In genomic region chr20:32985596-32985995, GRCh38 we compare ENCODE assay signal across 34 cellular contexts. TPM values are rescaled to one million over a fixed set of nuclear protein-coding genes. Genes with fewer than 3 reads are reported as not detected.
"Had no signal": no experiment of that assay in that cellular context is flagged by ENCODE, and none has a peak within 500 bp of the region (broad histone marks: within the 10 kb centered on the region; RNA-seq: fewer than 3 reads in every experiment).

No MANE protein-coding gene starts in this region.

- ATAC-seq: activated CD8-positive, alpha-beta T cell treated with anti-CD3 and anti-CD28 coated beads for 36 hours; activated naive CD4-positive, alpha-beta T cell treated with anti-CD3 and anti-CD28 coated beads, Interleukin-2, amount 50 U/mL, for 72 hours; activated T-cell treated with anti-CD3 and anti-CD28 coated beads, Interleukin-2, amount 50 U/mL, for 72 hours; activated T-helper 17 cell treated with anti-CD3 and anti-CD28 coated beads, Interleukin-2, amount 50 U/mL, for 72 hours; body of pancreas; PC-3; Right ventricle myocardium inferior had no signal

- H3K27ac Mint-ChIP-seq: activated CD4-positive, alpha-beta T cell treated with anti-CD3 and anti-CD28 coated beads, Interleukin-2, amount 10 ng/mL, durations not matched to agents 24 days and 14 days; activated naive CD4-positive, alpha-beta T cell treated with anti-CD3 and anti-CD28 coated beads for 36 hours; activated T-cell treated with anti-CD3 and anti-CD28 coated beads, Interleukin-2, amount 50 U/mL, for 72 hours had no signal

- H3K4me1 Mint-ChIP-seq: activated CD4-positive, alpha-beta T cell treated with anti-CD3 and anti-CD28 coated beads, Interleukin-2, amount 10 ng/mL, durations not matched to agents 24 days and 14 days had no signal

- H3K27me3 ChIP-seq: adrenal gland, body of pancreas, Peyer's patch had no signal

- H3K4me1 ChIP-seq: adrenal gland, body of pancreas, breast epithelium, Peyer's patch had no signal

- H3K36me3 Mint-ChIP-seq: activated naive CD4-positive, alpha-beta T cell treated with anti-CD3 and anti-CD28 coated beads, Interleukin-2, amount 50 U/mL, for 72 hours had no signal

- H3K4me3 ChIP-seq: adrenal gland, body of pancreas, breast epithelium, Peyer's patch had no signal

- H3K9me3 Mint-ChIP-seq: activated CD4-positive, alpha-beta T cell treated with anti-CD3 and anti-CD28 coated beads, Interleukin-2, amount 10 ng/mL, durations not matched to agents 24 days and 14 days; activated CD8-positive, alpha-beta T cell treated with anti-CD3 and anti-CD28 coated beads for 36 hours; activated naive CD4-positive, alpha-beta T cell treated with anti-CD3 and anti-CD28 coated beads for 36 hours; activated naive CD4-positive, alpha-beta T cell treated with anti-CD3 and anti-CD28 coated beads, Interleukin-2, amount 50 U/mL, for 72 hours; activated T-cell treated with anti-CD3 and anti-CD28 coated beads, Interleukin-2, amount 50 U/mL, for 72 hours; activated T-helper 17 cell treated with anti-CD3 and anti-CD28 coated beads, Interleukin-2, amount 50 U/mL, for 72 hours had no signal

- DNase-seq: activated CD4-positive, alpha-beta T cell treated with anti-CD3 and anti-CD28 coated beads, Interleukin-2, amount 10 ng/mL, durations not matched to agents 24 days and 14 days; activated CD4-positive, alpha-beta T cell treated with anti-CD3 and anti-CD28 coated beads, Interleukin-2, amount 50 U/mL, for 4 hours; activated CD8-positive, alpha-beta T cell treated with anti-CD3 and anti-CD28 coated beads for 36 hours; activated gamma-delta T cell treated with Interleukin-2 at 50 U/mL for 16 hours; activated naive CD4-positive, alpha-beta T cell treated with anti-CD3 and anti-CD28 coated beads for 36 hours; activated T-cell treated with anti-CD3 and anti-CD28 coated beads, Interleukin-2, amount 50 U/mL, for 1 hour; activated T-cell treated with anti-CD3 and anti-CD28 coated beads, Interleukin-2, amount 50 U/mL, for 72 hours; adrenal gland; body of pancreas; NCI-H1092 treated with DMSO at 0.1 percent for 48 hours; NCI-H1417; NCI-H146; NCI-H187; NCI-H2029 treated with DMSO at 0.1 percent for 48 hours; NCI-H2107; NCI-H2171; NCI-H510A; NCI-H526; NCI-H748 treated with DMSO at 0.1 percent for 48 hours; NK-92 treated with Interleukin-12 subunit alpha and Interleukin-12 subunit beta, amount 100 ng/mL, for 24 hours; PC-3; Peyer's patch; RPMI8226; SW 1271; T1000 had no signal

- H3K27me3 Mint-ChIP-seq: activated CD4-positive, alpha-beta T cell treated with anti-CD3 and anti-CD28 coated beads, Interleukin-2, amount 10 ng/mL, durations not matched to agents 24 days and 14 days; activated CD8-positive, alpha-beta T cell treated with anti-CD3 and anti-CD28 coated beads for 36 hours; activated T-helper 17 cell treated with anti-CD3 and anti-CD28 coated beads, Interleukin-2, amount 50 U/mL, for 72 hours had no signal

- H3K9me3 ChIP-seq: adrenal gland, body of pancreas, breast epithelium, Peyer's patch had no signal

- H3K27ac ChIP-seq: adrenal gland, body of pancreas, breast epithelium, Peyer's patch had no signal

- FAIRE-seq: astrocyte had no signal

- H3K4me3 Mint-ChIP-seq: activated CD4-positive, alpha-beta T cell treated with anti-CD3 and anti-CD28 coated beads, Interleukin-2, amount 10 ng/mL, durations not matched to agents 24 days and 14 days; activated CD8-positive, alpha-beta T cell treated with anti-CD3 and anti-CD28 coated beads for 36 hours; activated naive CD4-positive, alpha-beta T cell treated with anti-CD3 and anti-CD28 coated beads for 36 hours; activated T-cell treated with anti-CD3 and anti-CD28 coated beads, Interleukin-2, amount 50 U/mL, for 72 hours; activated T-helper 17 cell treated with anti-CD3 and anti-CD28 coated beads, Interleukin-2, amount 50 U/mL, for 72 hours had no signal

- H3K36me3 ChIP-seq: adrenal gland, breast epithelium, Peyer's patch had no signal

RNA-seq across cellular contexts. Expression of gene SUN5, which starts 18.6 kb away (rescaled TPM):
- total RNA-seq: activated CD4-positive, alpha-beta T cell treated with anti-CD3 and anti-CD28 coated beads, Interleukin-2, amount 10 ng/mL, durations not matched to agents 24 days and 14 days; activated CD8-positive, alpha-beta memory T cell treated with anti-CD3 and anti-CD28 coated beads for 36 hours; activated CD8-positive, alpha-beta T cell treated with anti-CD3 and anti-CD28 coated beads for 36 hours; activated naive CD4-positive, alpha-beta T cell treated with anti-CD3 and anti-CD28 coated beads for 36 hours; activated naive CD4-positive, alpha-beta T cell treated with anti-CD3 and anti-CD28 coated beads, Interleukin-2, amount 50 U/mL, for 72 hours; activated T-cell treated with anti-CD3 and anti-CD28 coated beads, Interleukin-2, amount 50 U/mL, for 72 hours; activated T-helper 17 cell treated with anti-CD3 and anti-CD28 coated beads, Interleukin-2, amount 50 U/mL, for 72 hours; adrenal gland; astrocyte; body of pancreas; breast epithelium; M059J; PC-3; Peyer's patch; Right ventricle myocardium inferior; T-helper 1 cell treated with Interleukin-12 subunit alpha and Interleukin-12 subunit beta and Interleukin-4 antibody, amounts not matched to agents 30 ng/mL and 1 ng/mL, for 36 hours; T-helper 2 cell treated with Interferon-gamma antibody and Interleukin-4, amounts not matched to agents 100 ng/mL and 5 ng/mL, for 36 hours had no signal
- polyA plus RNA-seq: adrenal gland had no signal

RNA-seq across cellular contexts. Expression of gene BPIFB2, which starts 21.9 kb away (rescaled TPM):
- total RNA-seq: activated CD4-positive, alpha-beta T cell treated with anti-CD3 and anti-CD28 coated beads, Interleukin-2, amount 10 ng/mL, durations not matched to agents 24 days and 14 days; activated CD8-positive, alpha-beta memory T cell treated with anti-CD3 and anti-CD28 coated beads for 36 hours; activated CD8-positive, alpha-beta T cell treated with anti-CD3 and anti-CD28 coated beads for 36 hours; activated naive CD4-positive, alpha-beta T cell treated with anti-CD3 and anti-CD28 coated beads for 36 hours; activated naive CD4-positive, alpha-beta T cell treated with anti-CD3 and anti-CD28 coated beads, Interleukin-2, amount 50 U/mL, for 72 hours; activated T-cell treated with anti-CD3 and anti-CD28 coated beads, Interleukin-2, amount 50 U/mL, for 72 hours; activated T-helper 17 cell treated with anti-CD3 and anti-CD28 coated beads, Interleukin-2, amount 50 U/mL, for 72 hours; astrocyte; body of pancreas; M059J; PC-3; Peyer's patch; Right ventricle myocardium inferior; T-helper 1 cell treated with Interleukin-12 subunit alpha and Interleukin-12 subunit beta and Interleukin-4 antibody, amounts not matched to agents 30 ng/mL and 1 ng/mL, for 36 hours; T-helper 2 cell treated with Interferon-gamma antibody and Interleukin-4, amounts not matched to agents 100 ng/mL and 5 ng/mL, for 36 hours had no signal
- polyA plus RNA-seq: adrenal gland had no signal

RNA-seq across cellular contexts. Expression of gene BPIFB6, which starts 45.9 kb away (rescaled TPM):
- total RNA-seq: activated CD4-positive, alpha-beta T cell treated with anti-CD3 and anti-CD28 coated beads, Interleukin-2, amount 10 ng/mL, durations not matched to agents 24 days and 14 days; activated CD8-positive, alpha-beta memory T cell treated with anti-CD3 and anti-CD28 coated beads for 36 hours; activated CD8-positive, alpha-beta T cell treated with anti-CD3 and anti-CD28 coated beads for 36 hours; activated naive CD4-positive, alpha-beta T cell treated with anti-CD3 and anti-CD28 coated beads for 36 hours; activated naive CD4-positive, alpha-beta T cell treated with anti-CD3 and anti-CD28 coated beads, Interleukin-2, amount 50 U/mL, for 72 hours; activated T-cell treated with anti-CD3 and anti-CD28 coated beads, Interleukin-2, amount 50 U/mL, for 72 hours; activated T-helper 17 cell treated with anti-CD3 and anti-CD28 coated beads, Interleukin-2, amount 50 U/mL, for 72 hours; adrenal gland; astrocyte; body of pancreas; breast epithelium; M059J; PC-3; Peyer's patch; Right ventricle myocardium inferior; T-helper 1 cell treated with Interleukin-12 subunit alpha and Interleukin-12 subunit beta and Interleukin-4 antibody, amounts not matched to agents 30 ng/mL and 1 ng/mL, for 36 hours; T-helper 2 cell treated with Interferon-gamma antibody and Interleukin-4, amounts not matched to agents 100 ng/mL and 5 ng/mL, for 36 hours had no signal
- polyA plus RNA-seq: adrenal gland had no signal
